In genomic region chr6:10404107-10404798, GRCh38 we compare ENCODE assay signal across 8 cellular contexts. TPM values are rescaled to one million over a fixed set of nuclear protein-coding genes. Genes with fewer than 3 reads are reported as not detected.
DNase-seq lines count a peak whose midpoint lies in the region; ATAC-seq and TF ChIP-seq lines count a peak whose summit lies in the region.

No MANE protein-coding gene starts in this region.

- peak; percentile 56 for TF ChIP-seq CTCF in kidney epithelial cell (IDR thresholded peaks at IDR 0.05; ENCODE audit: insufficient read depth, low read length, poor library complexity, severe bottlenecking)

- H3K9me3 Mint-ChIP-seq in central memory CD8-positive, alpha-beta T cell, result peaks cover 12% of the 10 kb centered on the region

- H3K27me3 ChIP-seq in kidney epithelial cell (ENCODE audit: control insufficient read depth, insufficient read depth, low read length), result peaks cover 7% of the 10 kb centered on the region

- peaks cover 5% of the 10 kb centered on the region for H3K36me3 Mint-ChIP-seq in central memory CD8-positive, alpha-beta T cell (ENCODE audit: insufficient read depth)

- peaks cover 55% of the 10 kb centered on the region for H3K27me3 Mint-ChIP-seq in central memory CD8-positive, alpha-beta T cell

- DNase-seq in AG20443 (ENCODE audit: low spot score) (peak; percentile 100), NCI-H2227 (lab: John Stamatoyannopoulos, UW; ENCODE audit: unreplicated experiment) (peak; percentile 99), kidney epithelial cell (ENCODE audit: low read depth) (peak; percentile 62)
- DNase-seq in activated CD4-positive, CD25-positive, alpha-beta regulatory T cell (lab: John Stamatoyannopoulos, UW), result peak; percentile 52 to 69 (median 57)
- peak; percentile 55 to 75 for DNase-seq in central memory CD8-positive, alpha-beta T cell (ENCODE audit: low spot score in 2 of 2)
- DNase-seq in stimulated activated CD4-positive, alpha-beta T cell treated with anti-CD3 and anti-CD28 coated beads, Interleukin-1b, Interleukin-23, amount 100 ng/mL, for 24 hours (ENCODE audit: low read depth in 4 of 4, low spot score in 1 of 4), result peak; percentile 45 to 83 (median 72)

- peak overlapping the region; percentile 48 for H3K4me3 ChIP-seq in kidney epithelial cell (ENCODE audit: low read depth, low read length)

- peak overlapping the region; percentile 78 for H3K4me3 Mint-ChIP-seq in central memory CD8-positive, alpha-beta T cell

- ATAC-seq in GM18909 (IDR thresholded peaks at IDR 0.05; ENCODE audit: poor library complexity, unreplicated experiment) (peak; percentile 97), HG03139 (IDR thresholded peaks at IDR 0.05; ENCODE audit: unreplicated experiment) (peak; percentile 98)
- ATAC-seq in central memory CD8-positive, alpha-beta T cell (replicated peaks; ENCODE audit: extremely low read depth, poor library complexity, severe bottlenecking), result peak; percentile 90

- H3K4me1 Mint-ChIP-seq in central memory CD8-positive, alpha-beta T cell, result no peaks in the 10 kb centered on the region

- H3K36me3 ChIP-seq in kidney epithelial cell (ENCODE audit: control insufficient read depth, insufficient read depth, low read length), result no peaks in the 10 kb centered on the region

- H3K27ac Mint-ChIP-seq in central memory CD8-positive, alpha-beta T cell (ENCODE audit: low read depth), result peak overlapping the region; percentile 49

RNA-seq across cellular contexts. Expression of gene TFAP2A, which starts 10.6 kb away (rescaled TPM):
- 8.8 and 11.2 TPM in 2 replicates for total RNA-seq in kidney epithelial cell

Comparison
In these comparisons a context has a peak if more than half of its experiments do, and no peak if none do; other contexts are left out.
1. Peak in every context shown above with its lines: DNase-seq, ATAC-seq and H3K4me3 ChIP-seq.